In genomic region chr12:27822076-27822712, GRCh38 we compare ENCODE assay signal across 9 cellular contexts. TPM values are rescaled to one million over a fixed set of nuclear protein-coding genes. Genes with fewer than 3 reads are reported as not detected.
DNase-seq lines count a peak whose midpoint lies in the region; ATAC-seq and TF ChIP-seq lines count a peak whose summit lies in the region.
"Had no signal": no experiment of that assay in that cellular context is flagged by ENCODE, and none has a peak within 500 bp of the region (broad histone marks: within the 10 kb centered on the region; RNA-seq: fewer than 3 reads in every experiment).

No MANE protein-coding gene starts in this region.

- peaks cover 62% of the 10 kb centered on the region for H3K27me3 Mint-ChIP-seq in activated CD8-positive, alpha-beta memory T cell treated with anti-CD3 and anti-CD28 coated beads, Interleukin-2, amount 10 ng/mL, durations not matched to agents 7 days and 5 days

- H3K27ac ChIP-seq in upper lobe of right lung = no peak overlapping the region

- H3K4me3 Mint-ChIP-seq in activated CD8-positive, alpha-beta memory T cell treated with anti-CD3 and anti-CD28 coated beads, Interleukin-2, amount 10 ng/mL, durations not matched to agents 7 days and 5 days = peak overlapping the region; percentile 48
- H3K4me3 Mint-ChIP-seq: nephron had no signal

- H3K27ac Mint-ChIP-seq in activated CD8-positive, alpha-beta memory T cell treated with anti-CD3 and anti-CD28 coated beads, Interleukin-2, amount 10 ng/mL, durations not matched to agents 7 days and 5 days = peak overlapping the region; percentile 58
- H3K27ac Mint-ChIP-seq: nephron had no signal

- intact Hi-C loops in upper lobe of right lung (cut with DNase I) = no loop called here
- intact Hi-C loops in sciatic nerve (cut with DNase I) = loop anchor here (10.0 kb wide), 1 partner anchor 87 kb away; no protein-coding TSS in a partner anchor

- no peaks in the 10 kb centered on the region for H3K9me3 ChIP-seq in upper lobe of right lung

- no peaks in the 10 kb centered on the region for H3K36me3 Mint-ChIP-seq in activated CD8-positive, alpha-beta memory T cell treated with anti-CD3 and anti-CD28 coated beads, Interleukin-2, amount 10 ng/mL, durations not matched to agents 7 days and 5 days

- TF ChIP-seq CTCF in upper lobe of right lung (IDR thresholded peaks at IDR 0.05) = no peak

- no peaks in the 10 kb centered on the region for H3K9me3 Mint-ChIP-seq in activated CD8-positive, alpha-beta memory T cell treated with anti-CD3 and anti-CD28 coated beads, Interleukin-2, amount 10 ng/mL, durations not matched to agents 7 days and 5 days (ENCODE audit: low read depth)
- H3K9me3 Mint-ChIP-seq: nephron had no signal

- CTCF ChIA-PET in activated CD8-positive, alpha-beta memory T cell treated with anti-CD3 and anti-CD28 coated beads, Interleukin-2, amount 10 ng/mL, durations not matched to agents 7 days and 5 days (lab: Charles Lee) = interaction anchor here (1.0 to 2.4 kb wide), 19 partner anchors 8 to 113 kb away, joined by 3 to 16 read pairs (median 5); partner anchors contain the start of genes KLHL42 and MANSC4

- ATAC-seq in GM21786 (IDR thresholded peaks at IDR 0.05; ENCODE audit: unreplicated experiment) (peak; percentile 77), upper lobe of right lung (no peak), sciatic nerve (no peak)
- ATAC-seq in activated CD8-positive, alpha-beta memory T cell treated with anti-CD3 and anti-CD28 coated beads, Interleukin-2, amount 10 ng/mL, durations not matched to agents 7 days and 5 days = peak; percentile 94

- peaks cover 35% of the 10 kb centered on the region for H3K4me1 Mint-ChIP-seq in activated CD8-positive, alpha-beta memory T cell treated with anti-CD3 and anti-CD28 coated beads, Interleukin-2, amount 10 ng/mL, durations not matched to agents 7 days and 5 days

- H3K36me3 ChIP-seq in upper lobe of right lung = no peaks in the 10 kb centered on the region

- H3K4me1 ChIP-seq in upper lobe of right lung = peaks cover 4% of the 10 kb centered on the region

- H3K4me3 ChIP-seq in upper lobe of right lung = no peak overlapping the region

- no peaks in the 10 kb centered on the region for H3K27me3 ChIP-seq in upper lobe of right lung

- DNase-seq in EH (ENCODE audit: low read depth) = peak; percentile 68
- peak; percentile 83 for DNase-seq in LHCN-M2 (ENCODE audit: low read depth)
- peak; percentile 82 for DNase-seq in activated CD8-positive, alpha-beta memory T cell treated with anti-CD3 and anti-CD28 coated beads, Interleukin-2, amount 10 ng/mL, durations not matched to agents 7 days and 5 days
- peak; percentile 72 for DNase-seq in glomerular visceral epithelial cell (ENCODE audit: extremely low spot score)
- no peak for DNase-seq in NCI-H2227 treated with DMSO at 0.1 percent for 48 hours (lab: John Stamatoyannopoulos, UW)
- no peak for DNase-seq in upper lobe of right lung
- DNase-seq in sciatic nerve (ENCODE audit: low spot score) = no peak

RNA-seq across cellular contexts. Expression of gene MANSC4, which starts 42.2 kb away (rescaled TPM):
- total RNA-seq in LHCN-M2 (2014; rRNA removed) = not detected in 2 replicates
- not detected for polyA plus RNA-seq in LHCN-M2 (2012)
- not detected for total RNA-seq in activated CD8-positive, alpha-beta memory T cell treated with anti-CD3 and anti-CD28 coated beads, Interleukin-2, amount 10 ng/mL, durations not matched to agents 7 days and 5 days
- total RNA-seq in upper lobe of right lung = not detected
- not detected for total RNA-seq in sciatic nerve

RNA-seq across cellular contexts. Expression of gene KLHL42, which starts 42.2 kb away (rescaled TPM):
- total RNA-seq in LHCN-M2 (2014; rRNA removed) (19.8 and 21.5 TPM in 2 replicates), upper lobe of right lung (25.0 TPM), sciatic nerve (31.8 TPM)
- polyA plus RNA-seq in LHCN-M2 (2012) = 5.8 TPM
- total RNA-seq in activated CD8-positive, alpha-beta memory T cell treated with anti-CD3 and anti-CD28 coated beads, Interleukin-2, amount 10 ng/mL, durations not matched to agents 7 days and 5 days = 10 to 100 TPM; 12.6 to 14.7 TPM

Comparison
In these comparisons a context has a peak if more than half of its experiments do, and no peak if none do; other contexts are left out.
1. DNase-seq: peak in EH (single experiment), LHCN-M2 (single experiment), activated CD8-positive, alpha-beta memory T cell treated with anti-CD3 and anti-CD28 coated beads, Interleukin-2, amount 10 ng/mL, durations not matched to agents 7 days and 5 days (single experiment) and glomerular visceral epithelial cell (single experiment); none in NCI-H2227 treated with DMSO at 0.1 percent for 48 hours (single experiment), upper lobe of right lung (single experiment) and sciatic nerve (single experiment).
2. ATAC-seq: peak in GM21786 (single experiment) and activated CD8-positive, alpha-beta memory T cell treated with anti-CD3 and anti-CD28 coated beads, Interleukin-2, amount 10 ng/mL, durations not matched to agents 7 days and 5 days (single experiment); none in upper lobe of right lung (single experiment) and sciatic nerve (single experiment).